13 cellular contexts compared by ENCODE assay signal in the genomic region with DNA sequence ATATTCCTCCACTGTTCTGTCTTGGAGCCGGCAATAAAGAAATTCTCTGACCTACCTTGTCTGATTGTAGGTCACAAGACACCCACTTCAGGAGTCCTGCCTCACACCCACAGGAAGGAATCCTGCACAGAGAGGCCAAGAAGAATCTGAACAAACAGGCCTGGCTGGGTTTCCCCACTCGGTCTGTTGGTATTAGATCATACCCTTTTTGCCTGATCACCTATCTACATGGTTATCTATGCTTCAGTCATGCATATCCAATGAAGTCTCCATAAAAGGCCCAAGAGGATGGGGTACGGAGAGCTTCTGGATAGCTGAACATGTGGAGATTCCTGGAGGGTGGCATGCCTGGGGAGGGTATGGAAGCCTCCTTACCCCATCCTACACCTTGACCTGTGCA. TPM values are rescaled to one million over a fixed set of nuclear protein-coding genes. Genes with fewer than 3 reads are reported as not detected.
DNase-seq lines count a peak whose midpoint lies in the region; ATAC-seq lines count a peak whose summit lies in the region.
"Had no signal": no experiment of that assay in that cellular context is flagged by ENCODE, and none has a peak within 500 bp of the region (broad histone marks: within the 10 kb centered on the region; RNA-seq: fewer than 3 reads in every experiment).

No MANE protein-coding gene starts in this region.

- no peaks in the 10 kb centered on the region for H3K9me3 ChIP-seq in CD4-positive, CD25-positive, alpha-beta regulatory T cell (ENCODE audit: control insufficient read depth in 2 of 2, low read length in 2 of 2)
- no peaks in the 10 kb centered on the region for H3K9me3 ChIP-seq in GM23248 (ENCODE audit: low read depth)
- H3K9me3 ChIP-seq: SK-N-SH had no signal

- no peak overlapping the region for H2AFZ ChIP-seq in GM23248

- no peak for DNase-seq in CD4-positive, CD25-positive, alpha-beta regulatory T cell
- no peak for DNase-seq in GM23248
- peak; percentile 93 for DNase-seq in kidney tubule cell (ENCODE audit: low spot score)
- no peak for DNase-seq in EL
- DNase-seq: activated gamma-delta T cell, DND-41, NCI-H1436, nephron progenitor cell, SK-N-SH had no signal

- H3K9me2 ChIP-seq in GM23248 (ENCODE audit: insufficient read depth), result no peaks in the 10 kb centered on the region
- H3K9me2 ChIP-seq: SK-N-SH had no signal

- 0 out of 2 replicates have a peak overlapping the region, but pooled peaks have one; percentile 66 for H3K9ac ChIP-seq in GM23248
- H3K9ac ChIP-seq: SK-N-SH had no signal

- H3F3A ChIP-seq in GM23248 (ENCODE audit: insufficient read depth), result peaks cover 24% of the 10 kb centered on the region

- H3K27me3 ChIP-seq in CD4-positive, CD25-positive, alpha-beta regulatory T cell (ENCODE audit: control insufficient read depth, insufficient read depth, low read length), result no peaks in the 10 kb centered on the region
- H3K27me3 ChIP-seq in GM23248 (replicated peaks; ENCODE audit: insufficient read depth), result no peaks in the 10 kb centered on the region

- peak overlapping the region; percentile 56 to 88 (median 76) for H3K4me3 Mint-ChIP-seq in CD4-positive, CD25-positive, alpha-beta regulatory T cell
- H3K4me3 Mint-ChIP-seq in activated T-helper 17 cell treated with anti-CD3 and anti-CD28 coated beads, Interleukin-2, amount 50 U/mL, for 72 hours, result peak overlapping the region; percentile 75
- H3K4me3 Mint-ChIP-seq: nephron progenitor cell had no signal

- no peak overlapping the region for H3K4me2 ChIP-seq in GM23248 (ENCODE audit: unreplicated experiment)

- H3K27ac Mint-ChIP-seq in CD4-positive, CD25-positive, alpha-beta regulatory T cell, result peak overlapping the region; percentile 92 to 94 (median 92)
- H3K27ac Mint-ChIP-seq in activated T-helper 17 cell treated with anti-CD3 and anti-CD28 coated beads, Interleukin-2, amount 50 U/mL, for 72 hours, result peak overlapping the region; percentile 95
- H3K27ac Mint-ChIP-seq: nephron progenitor cell had no signal

- H3K79me2 ChIP-seq in GM23248 (ENCODE audit: insufficient read depth), result peaks cover 96% of the 10 kb centered on the region

- in situ Hi-C loops in GM23248 (cut with MboI), result no loop called here

- no peak for ATAC-seq in CD4-positive, CD25-positive, alpha-beta regulatory T cell (ENCODE audit: low read depth in 2 of 2)
- ATAC-seq in activated T-helper 17 cell treated with anti-CD3 and anti-CD28 coated beads, Interleukin-2, amount 50 U/mL, for 72 hours (replicated peaks), result peak; percentile 44
- ATAC-seq in HG03457 (IDR thresholded peaks at IDR 0.05; ENCODE audit: unreplicated experiment), result no peak
- no peak for ATAC-seq in GM18502 (IDR thresholded peaks at IDR 0.05; ENCODE audit: poor library complexity, unreplicated experiment)
- no peak for ATAC-seq in GM18907 (IDR thresholded peaks at IDR 0.05; ENCODE audit: unreplicated experiment)

- peaks cover 56 to 96% (median 82%) of the 10 kb centered on the region in 4 donors for H3K4me1 Mint-ChIP-seq in CD4-positive, CD25-positive, alpha-beta regulatory T cell
- H3K4me1 Mint-ChIP-seq in activated T-helper 17 cell treated with anti-CD3 and anti-CD28 coated beads, Interleukin-2, amount 50 U/mL, for 72 hours, result peaks cover 69% of the 10 kb centered on the region

- H3K4me3 ChIP-seq in CD4-positive, CD25-positive, alpha-beta regulatory T cell (ENCODE audit: low read depth, low read length), result peak overlapping the region; percentile 48
- no peak overlapping the region for H3K4me3 ChIP-seq in GM23248

- no peaks in the 10 kb centered on the region for H3K36me3 ChIP-seq in CD4-positive, CD25-positive, alpha-beta regulatory T cell (ENCODE audit: control insufficient read depth, insufficient read depth, low read length)
- no peaks in the 10 kb centered on the region; the same call in 1 of the 2 replicates for H3K36me3 ChIP-seq in GM23248 (ENCODE audit: low read depth)

- no peaks in the 10 kb centered on the region for H3K9me3 Mint-ChIP-seq in CD4-positive, CD25-positive, alpha-beta regulatory T cell
- H3K9me3 Mint-ChIP-seq in activated T-helper 17 cell treated with anti-CD3 and anti-CD28 coated beads, Interleukin-2, amount 50 U/mL, for 72 hours, result no peaks in the 10 kb centered on the region
- H3K9me3 Mint-ChIP-seq: nephron progenitor cell had no signal

- peaks cover 80% of the 10 kb centered on the region for H3K4me1 ChIP-seq in CD4-positive, CD25-positive, alpha-beta regulatory T cell (ENCODE audit: control insufficient read depth, insufficient read depth, low read length, poor library complexity, severe bottlenecking)
- peaks cover 46% of the 10 kb centered on the region for H3K4me1 ChIP-seq in GM23248 (ENCODE audit: insufficient read depth)

- 82 to 92% methylated on average over 3 of the region's 3 CpGs for WGBS in GM23248 (ENCODE audit: low coverage in 1 of 2, low lambda C conversion rate in 2 of 2, missing lambda C conversion rate in 2 of 2), 2 experiments

- peaks cover 22% of the 10 kb centered on the region for H3K36me3 Mint-ChIP-seq in CD4-positive, CD25-positive, alpha-beta regulatory T cell
- peaks cover 39% of the 10 kb centered on the region for H3K36me3 Mint-ChIP-seq in activated T-helper 17 cell treated with anti-CD3 and anti-CD28 coated beads, Interleukin-2, amount 50 U/mL, for 72 hours (ENCODE audit: low read depth)

- no peaks in the 10 kb centered on the region for H3K27me3 Mint-ChIP-seq in CD4-positive, CD25-positive, alpha-beta regulatory T cell
- H3K27me3 Mint-ChIP-seq in activated T-helper 17 cell treated with anti-CD3 and anti-CD28 coated beads, Interleukin-2, amount 50 U/mL, for 72 hours, result no peaks in the 10 kb centered on the region

- no peaks in the 10 kb centered on the region for H4K20me1 ChIP-seq in GM23248 (ENCODE audit: insufficient read depth)

- peak overlapping the region; percentile 76 for H3K27ac ChIP-seq in CD4-positive, CD25-positive, alpha-beta regulatory T cell (ENCODE audit: insufficient read depth, low read length, poor library complexity, severe bottlenecking)
- peak overlapping the region; percentile 89 for H3K27ac ChIP-seq in GM23248

RNA-seq across cellular contexts. Expression of a gene that starts 12.3 kb away (rescaled TPM):
- 157 TPM for total RNA-seq in CD4-positive, CD25-positive, alpha-beta regulatory T cell
- polyA plus RNA-seq in CD4-positive, CD25-positive, alpha-beta regulatory T cell, result 100 to 1,000 TPM in 1 of 4 donors, 10 to 100 TPM in 3; 56.4 to 102 (median 72.8) TPM
- total RNA-seq in GM23248 (2014; rRNA removed; shearing (Covaris generic)), result 75.3 and 77.4 TPM in 2 replicates
- 31.4 and 35.3 TPM in 2 replicates for polyA plus RNA-seq in GM23248 (2016; fragmentation: Nextera tagmentation; extraction: Ambion mirVana)
- 100 to 1,000 TPM in 1 of 2 donors, 10 to 100 TPM in 1; 77.6 to 128 TPM for total RNA-seq in activated T-helper 17 cell treated with anti-CD3 and anti-CD28 coated beads, Interleukin-2, amount 50 U/mL, for 72 hours

RNA-seq across cellular contexts. Expression of a gene that starts 36.7 kb away (rescaled TPM):
- total RNA-seq in CD4-positive, CD25-positive, alpha-beta regulatory T cell, result 97.5 TPM
- polyA plus RNA-seq in CD4-positive, CD25-positive, alpha-beta regulatory T cell, result 10 to 100 TPM; 67.6 to 85.4 (median 74.9) TPM
- 174 and 201 TPM in 2 replicates for total RNA-seq in GM23248 (2014; rRNA removed; shearing (Covaris generic))
- polyA plus RNA-seq in GM23248 (2016; fragmentation: Nextera tagmentation; extraction: Ambion mirVana), result 78.2 and 86.0 TPM in 2 replicates
- 100 to 1,000 TPM in 1 of 2 donors, 10 to 100 TPM in 1; 78.2 to 103 TPM for total RNA-seq in activated T-helper 17 cell treated with anti-CD3 and anti-CD28 coated beads, Interleukin-2, amount 50 U/mL, for 72 hours

RNA-seq across cellular contexts. Expression of a gene that starts 45.0 kb away (rescaled TPM):
- 108 TPM for total RNA-seq in CD4-positive, CD25-positive, alpha-beta regulatory T cell
- polyA plus RNA-seq in CD4-positive, CD25-positive, alpha-beta regulatory T cell, result 10 to 100 TPM; 42.3 to 55.1 (median 46.4) TPM
- 54.3 and 70.5 TPM in 2 replicates for total RNA-seq in GM23248 (2014; rRNA removed; shearing (Covaris generic))
- 65.1 and 68.6 TPM in 2 replicates for polyA plus RNA-seq in GM23248 (2016; fragmentation: Nextera tagmentation; extraction: Ambion mirVana)
- total RNA-seq in activated T-helper 17 cell treated with anti-CD3 and anti-CD28 coated beads, Interleukin-2, amount 50 U/mL, for 72 hours, result 100 to 1,000 TPM in 1 of 2 donors, 10 to 100 TPM in 1; 80.2 to 110 TPM
